8 cellular contexts compared by ENCODE assay signal in genomic region chr2:148201075-148202004, GRCh38.
DNase-seq lines count a peak whose midpoint lies in the region; FAIRE-seq and TF ChIP-seq lines count a peak whose summit lies in the region.

No MANE protein-coding gene starts in this region.

- H3K4me1 ChIP-seq in OCI-LY7 (ENCODE audit: insufficient read depth, low read length, poor library complexity, severe bottlenecking), result no peaks in the 10 kb centered on the region

- no peak overlapping the region for H3K4me3 ChIP-seq in OCI-LY7 (ENCODE audit: low read depth, low read length, poor library complexity, severe bottlenecking)

- no peaks in the 10 kb centered on the region for H4K20me1 ChIP-seq in OCI-LY7 (ENCODE audit: insufficient read depth, low read length)

- intact Hi-C loops in OCI-LY7 (cut with micrococcal nuclease; ENCODE audit: unreplicated experiment), result loop anchor here (5.0 kb wide), 2 partner anchors 209 to 264 kb away; no protein-coding TSS in a partner anchor

- no peak overlapping the region for H2AFZ ChIP-seq in OCI-LY7 (ENCODE audit: low read length)

- no peaks in the 10 kb centered on the region for H3K9me2 ChIP-seq in OCI-LY7 (ENCODE audit: insufficient read depth, low read length)

- DNase-seq in ACHN (peak; percentile 63), GM13976 (ENCODE audit: low spot score) (no peak), OCI-LY7 (ENCODE audit: low spot score) (peak; percentile 40), hepatic stellate cell (ENCODE audit: low spot score) (peak; percentile 24), RCC 7860 (ENCODE audit: low spot score) (no peak), NCI-H1105 (lab: John Stamatoyannopoulos, UW) (no peak)
- DNase-seq in activated naive CD4-positive, alpha-beta T cell treated with Interleukin-2 at 50 U/mL for 16 hours, result peak; percentile 8
- peak; percentile 42 for DNase-seq in stimulated activated CD4-positive, alpha-beta T cell treated with anti-CD3 and anti-CD28 coated beads, Interleukin-4, amount 100 ng/mL, for 1 hour

- H3K36me3 ChIP-seq in OCI-LY7 (ENCODE audit: insufficient read depth, low read length), result no peaks in the 10 kb centered on the region

- H3K4me2 ChIP-seq in OCI-LY7 (ENCODE audit: low read length), result no peak overlapping the region

- no peak for FAIRE-seq in RCC 7860 (lab: Jason Lieb, UNC)

- BruUV-seq in OCI-LY7 (replicated peaks; lab: Mats Ljungman, UMichigan), result no TSS peak

- no peaks in the 10 kb centered on the region for H3K79me2 ChIP-seq in OCI-LY7 (ENCODE audit: insufficient read depth, low read depth, low read length)

- CTCF ChIA-PET in OCI-LY7 (lab: Charles Lee; ENCODE audit: unreplicated experiment), result no interaction called here

- in situ Hi-C loops in ACHN (cut with HindIII; ENCODE audit: low pct_ligation_motif_present, low pct_unique_long_range_greater_than_20kb, low sequenced_read_pairs) (no loop called here), GM13976 (cut with MboI; ENCODE audit: low sequenced_read_pairs, unreplicated experiment) (no loop called here)

- H3K27ac ChIP-seq in OCI-LY7 (ENCODE audit: low read depth, low read length, poor library complexity, severe bottlenecking), result no peak overlapping the region

- peak; percentile 12 for TF ChIP-seq CTCF in GM13976 (IDR thresholded peaks at IDR 0.05; ENCODE audit: borderline replicate concordance, control extremely low read depth, extremely low read depth, insufficient read depth, missing control alignments)
- TF ChIP-seq CTCF in OCI-LY7 (conservative IDR thresholded peaks at IDR 0.05; ENCODE audit: low read length), result peak; percentile 66

- POLR2A ChIA-PET in OCI-LY7 (lab: Charles Lee), result interaction anchor here (0.7 kb wide), 1 partner anchor 181 kb away, joined by 3 read pairs; the partner anchor contains the start of gene ORC4

- no peaks in the 10 kb centered on the region for H3K9me3 ChIP-seq in OCI-LY7 (ENCODE audit: low read length)

Comparison
In these comparisons a context has a peak if more than half of its experiments do, and no peak if none do; other contexts are left out.
1. DNase-seq: peak in ACHN (single experiment), OCI-LY7 (single experiment), activated naive CD4-positive, alpha-beta T cell treated with Interleukin-2 at 50 U/mL for 16 hours (single experiment), hepatic stellate cell (single experiment) and stimulated activated CD4-positive, alpha-beta T cell treated with anti-CD3 and anti-CD28 coated beads, Interleukin-4, amount 100 ng/mL, for 1 hour (single experiment); none in GM13976 (single experiment), RCC 7860 (single experiment) and NCI-H1105 (single experiment).